Comparison of ENCODE assay signal across 1 cellular context in genomic region chr11:33893711-33894401, GRCh38.
TF ChIP-seq lines count a peak whose summit lies in the region.

No MANE protein-coding gene starts in this region.

TF ChIP-seq in GM12878, 131 proteins besides CTCF, POLR2A, EP300 and RAD21 (continued from another document and continues in another):
- TF ChIP-seq MLLT1 (IDR thresholded peaks at IDR 0.05) (peak; percentile 80), NRF1 (conservative IDR thresholded peaks at IDR 0.05; ENCODE audit: low read depth, low read length) (no peak), E4F1 (IDR thresholded peaks at IDR 0.05; ENCODE audit: borderline replicate concordance, partially characterized antibody) (no peak), SPI1 (IDR thresholded peaks at IDR 0.05; ENCODE audit: borderline replicate concordance, insufficient read depth, low read depth, low read length) (no peak; the same call in 1 of the 2 replicates), NFXL1 (IDR thresholded peaks at IDR 0.05; ENCODE audit: borderline replicate concordance) (no peak), ZNF592 (IDR thresholded peaks at IDR 0.05) (no peak), PKNOX1 (IDR thresholded peaks at IDR 0.05) (no peak), ZNF207 (IDR thresholded peaks at IDR 0.05; ENCODE audit: borderline replicate concordance) (no peak), CHD4 (IDR thresholded peaks at IDR 0.05) (no peak), EZH2 (IDR thresholded peaks at IDR 0.05; ENCODE audit: borderline replicate concordance, control insufficient read depth, low read depth, low read length) (no peak), JUNB (IDR thresholded peaks at IDR 0.05) (no peak; the same call in 1 of the 2 replicates), STAT1 (conservative IDR thresholded peaks at IDR 0.05) (no peak), RB1 (IDR thresholded peaks at IDR 0.05; ENCODE audit: borderline replicate concordance) (no peak; the same call in 1 of the 2 replicates), ZNF217 (IDR thresholded peaks at IDR 0.05) (no peak; the same call in 1 of the 2 replicates), ATF7 (IDR thresholded peaks at IDR 0.05; ENCODE audit: low read depth) (peak; percentile 81), SREBF1 (IDR thresholded peaks at IDR 0.05; ENCODE audit: low read length) (no peak), KDM1A (IDR thresholded peaks at IDR 0.05; ENCODE audit: borderline replicate concordance) (no peak), CBFB (IDR thresholded peaks at IDR 0.05; ENCODE audit: low read depth) (peak; percentile 92; the same call in 1 of the 2 replicates), PML (IDR thresholded peaks at IDR 0.05; ENCODE audit: low read length) (peak; percentile 78), NBN (IDR thresholded peaks at IDR 0.05) (0 out of 2 replicates have a peak, but pooled peaks have one; percentile 76), SRF (IDR thresholded peaks at IDR 0.05; ENCODE audit: low read depth in 2 of 2, low read length in 2 of 2) (0 out of 4 replicates have a peak, but pooled peaks of 1 of the 2 experiments have one; percentile 71), MAX (IDR thresholded peaks at IDR 0.05; ENCODE audit: low read depth, low read length) (0 out of 2 replicates have a peak, but pooled peaks have one; percentile 42), NR2C2 (IDR thresholded peaks at IDR 0.05; ENCODE audit: borderline replicate concordance, control insufficient read depth, insufficient read length, low read depth) (no peak), ZNF687 (IDR thresholded peaks at IDR 0.05) (no peak), NKRF (conservative IDR thresholded peaks at IDR 0.05) (no peak), ESRRA (IDR thresholded peaks at IDR 0.05; ENCODE audit: low read length) (no peak), POU2F2 (IDR thresholded peaks at IDR 0.05; ENCODE audit: borderline replicate concordance, low read depth, low read length) (no peak; the same call in 2 of the 3 replicates), ZZZ3 (IDR thresholded peaks at IDR 0.05; ENCODE audit: control insufficient read depth, insufficient read length, low read depth) (no peak), TARDBP (IDR thresholded peaks at IDR 0.05; ENCODE audit: borderline replicate concordance) (no peak), USF1 (IDR thresholded peaks at IDR 0.05; ENCODE audit: borderline replicate concordance, extremely low read length, insufficient read depth, low read depth, low read length) (no peak), LARP7 (IDR thresholded peaks at IDR 0.05) (no peak), CREM (IDR thresholded peaks at IDR 0.05; ENCODE audit: low read depth) (peak; percentile 83), NR2C1 (IDR thresholded peaks at IDR 0.05) (no peak), CHD2 (IDR thresholded peaks at IDR 0.05; ENCODE audit: borderline replicate concordance, low read depth, low read length) (no peak), PAX5 (IDR thresholded peaks at IDR 0.05; ENCODE audit: borderline replicate concordance, low read depth, low read length) (0 out of 2 replicates have a peak, but pooled peaks have one; percentile 37), MTA3 (IDR thresholded peaks at IDR 0.05; ENCODE audit: borderline replicate concordance, low read length) (peak; percentile 93), ZBTB11 (CRISPR knock-in tag; IDR thresholded peaks at IDR 0.05) (no peak), ETV6 (conservative IDR thresholded peaks at IDR 0.05 in 1 of 2, IDR thresholded peaks at IDR 0.05 in 1 of 2; ENCODE audit: borderline replicate concordance in 1 of 2, low read depth in 1 of 2) (peak in 1 of 2 experiments; percentile 93; a peak in 2 of 4 replicates), ZNF274 (IDR thresholded peaks at IDR 0.05; ENCODE audit: insufficient read depth, insufficient read length) (no peak), ASH2L (IDR thresholded peaks at IDR 0.05; ENCODE audit: borderline replicate concordance, low read depth) (no peak), ZSCAN29 (IDR thresholded peaks at IDR 0.05) (no peak), BACH1 (IDR thresholded peaks at IDR 0.05; ENCODE audit: borderline replicate concordance) (no peak)
